8 cellular contexts compared by ENCODE assay signal in genomic region chr20:36460648-36461599, GRCh38.
A peak's percentile ranks its signal among the peaks of the same experiment; 100 is the strongest.
DNase-seq lines count a peak whose midpoint lies in the region; ATAC-seq lines count a peak whose summit lies in the region.

No MANE protein-coding gene starts in this region.

- peaks cover 0 to 3% of the 10 kb centered on the region in 2 experiments for H3K27me3 ChIP-seq in mesenchymal stem cell (ENCODE audit: control insufficient read depth in 1 of 2, insufficient read depth in 1 of 2, low read length in 2 of 2)

- H3K27ac ChIP-seq in mesenchymal stem cell (ENCODE audit: low read length, poor library complexity, severe bottlenecking): peak overlapping the region; percentile 77

- H2BK120ac ChIP-seq in mesenchymal stem cell (ENCODE audit: low read depth, low read length): peak overlapping the region; percentile 89

- H2AK5ac ChIP-seq in mesenchymal stem cell (ENCODE audit: low read length, severe bottlenecking): peak overlapping the region; percentile 4

- WGBS in mesenchymal stem cell: 30% methylated on average over 31 of the region's 96 CpGs

- peak overlapping the region in 1 of 2 experiments; percentile 97 for H3K14ac ChIP-seq in mesenchymal stem cell (ENCODE audit: low read length in 2 of 2)

- H4K8ac ChIP-seq in mesenchymal stem cell (ENCODE audit: low read length): peak overlapping the region; percentile 98

- peak overlapping the region; percentile 84 for H3K9ac ChIP-seq in mesenchymal stem cell (ENCODE audit: low read length)

- H3K9me3 ChIP-seq in mesenchymal stem cell (ENCODE audit: control insufficient read depth, low read length): no peaks in the 10 kb centered on the region

- peak overlapping the region; percentile 69 to 75 for H3K4me3 ChIP-seq in mesenchymal stem cell (ENCODE audit: insufficient read depth in 1 of 2, low read depth in 1 of 2, low read length in 2 of 2)

- DNase-seq in CMK (ENCODE audit: low read depth) (peak; percentile 78), HPDE6-E6E7 (ENCODE audit: extremely low spot score) (peak; percentile 98), NK-92 (lab: John Stamatoyannopoulos, UW; ENCODE audit: unreplicated experiment) (peak; percentile 61), mesenchymal stem cell (peak; percentile 91)
- peak; percentile 80 to 82 for DNase-seq in activated CD8-positive, alpha-beta memory T cell treated with anti-CD3 and anti-CD28 coated beads for 4 hours (ENCODE audit: low read depth in 2 of 2)
- peak; percentile 94 for DNase-seq in effector CD8-positive, alpha-beta T cell (lab: John Stamatoyannopoulos, UW)
- DNase-seq in stimulated activated CD8-positive, alpha-beta memory T cell treated with anti-CD3 and anti-CD28 coated beads, Interleukin-12 subunit alpha, Interleukin-12 subunit beta, amount 100 ng/mL, for 1 hour (ENCODE audit: low read depth): peak; percentile 80

- peak overlapping the region in 1 of 2 experiments; percentile 75 for H2BK12ac ChIP-seq in mesenchymal stem cell (ENCODE audit: low read length in 2 of 2)

- H2AFZ ChIP-seq in mesenchymal stem cell (ENCODE audit: low read depth, low read length): peak overlapping the region; percentile 99

- no peak overlapping the region for H3K23ac ChIP-seq in mesenchymal stem cell (ENCODE audit: low read length in 2 of 2)

- peak overlapping the region; percentile 63 for H2BK5ac ChIP-seq in mesenchymal stem cell (ENCODE audit: low read depth, low read length, poor library complexity, severe bottlenecking)

- H3K4me1 ChIP-seq in mesenchymal stem cell (ENCODE audit: control insufficient read depth, insufficient read depth, low read depth, low read length): peaks cover 23% of the 10 kb centered on the region

- H3K79me1 ChIP-seq in mesenchymal stem cell (replicated peaks; ENCODE audit: low read length, poor library complexity, severe bottlenecking): no peaks in the 10 kb centered on the region

- peak overlapping the region; percentile 67 for H3K4me2 ChIP-seq in mesenchymal stem cell (ENCODE audit: low read length, poor library complexity, severe bottlenecking)

- ATAC-seq in GM19467 (IDR thresholded peaks at IDR 0.05; ENCODE audit: unreplicated experiment): peak; percentile 67

- peak overlapping the region; percentile 7 to 99 for H3K4ac ChIP-seq in mesenchymal stem cell (ENCODE audit: low read depth in 1 of 2, low read length in 2 of 2)

- peaks cover 4 to 5% of the 10 kb centered on the region in 2 experiments for H3K36me3 ChIP-seq in mesenchymal stem cell (ENCODE audit: control insufficient read depth in 1 of 2, insufficient read depth in 2 of 2, low read depth in 1 of 2, low read length in 2 of 2)

- peak overlapping the region; percentile 79 to 98 for H3K18ac ChIP-seq in mesenchymal stem cell (ENCODE audit: low read depth in 1 of 2, low read length in 2 of 2)

- peak overlapping the region; percentile 94 for H4K91ac ChIP-seq in mesenchymal stem cell (ENCODE audit: low read length)

- peak overlapping the region; percentile 71 for H2BK15ac ChIP-seq in mesenchymal stem cell (ENCODE audit: low read depth, poor library complexity, severe bottlenecking)

Comparison
In these comparisons a context has a peak if more than half of its experiments do, and no peak if none do; other contexts are left out.
1. Peak in every context shown above with its lines: DNase-seq, ATAC-seq, H3K4me3 ChIP-seq and H3K27ac ChIP-seq.